9 cellular contexts compared by ENCODE assay signal in the genomic region with DNA sequence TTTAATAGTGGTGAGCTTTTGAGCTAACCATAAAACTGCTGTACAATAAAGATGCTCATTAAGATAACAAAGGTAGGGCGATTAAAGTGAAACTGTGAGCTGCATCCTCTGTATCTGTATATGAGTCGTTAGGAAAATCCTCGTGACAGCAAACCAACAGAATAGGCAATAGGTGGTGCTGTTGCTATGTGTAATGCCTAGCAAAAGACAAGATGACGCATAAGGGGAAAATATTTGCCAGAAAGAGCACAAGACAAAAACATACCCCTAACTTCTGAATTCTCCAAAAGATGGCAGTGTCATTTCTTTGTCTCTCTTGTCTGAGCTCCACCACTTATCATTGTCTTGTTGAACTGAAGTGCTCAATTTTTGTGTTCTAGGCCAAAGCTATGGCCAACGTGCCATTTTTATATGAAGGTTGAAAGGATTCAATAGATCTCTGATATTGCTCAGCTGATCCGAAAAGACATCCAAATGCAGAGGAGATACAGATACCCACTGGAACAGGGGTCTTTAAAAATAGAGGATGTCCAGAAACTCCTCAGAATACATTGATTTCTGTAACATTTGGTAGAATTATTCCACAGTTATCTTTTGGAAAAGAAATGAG. TPM values are rescaled to one million over a fixed set of nuclear protein-coding genes. Genes with fewer than 3 reads are reported as not detected.
DNase-seq lines count a peak whose midpoint lies in the region; ATAC-seq lines count a peak whose summit lies in the region.
"Had no signal": no experiment of that assay in that cellular context is flagged by ENCODE, and none has a peak within 500 bp of the region (broad histone marks: within the 10 kb centered on the region; RNA-seq: fewer than 3 reads in every experiment).

No MANE protein-coding gene starts in this region.

- H3K79me1 ChIP-seq in neuronal stem cell (ENCODE audit: low read depth, low read length), result no peaks in the 10 kb centered on the region

- no peak overlapping the region for H4K91ac ChIP-seq in neuronal stem cell (ENCODE audit: low read depth, low read length, poor library complexity)

- peak; percentile 95 for ATAC-seq in activated CD4-positive, alpha-beta T cell treated with anti-CD3 and anti-CD28 coated beads for 36 hours
- ATAC-seq in GM21367 (IDR thresholded peaks at IDR 0.05; ENCODE audit: unreplicated experiment), result peak; percentile 97
- ATAC-seq in HG03521 (IDR thresholded peaks at IDR 0.05; ENCODE audit: unreplicated experiment), result peak; percentile 87

- no peak overlapping the region for H3K27ac ChIP-seq in neuronal stem cell (replicated peaks; ENCODE audit: low read length)
- H3K27ac ChIP-seq: neutrophil had no signal

- POLR2A ChIA-PET in activated CD4-positive, alpha-beta T cell treated with anti-CD3 and anti-CD28 coated beads for 36 hours (lab: Charles Lee), result no interaction called here

- H3K36me3 ChIP-seq in neuronal stem cell (replicated peaks in 1 of 2; ENCODE audit: control insufficient read depth in 2 of 2, insufficient read depth in 2 of 2, low read length in 2 of 2), result no peaks in the 10 kb centered on the region
- H3K36me3 ChIP-seq: neutrophil had no signal

- intact Hi-C loops in activated CD4-positive, alpha-beta T cell treated with anti-CD3 and anti-CD28 coated beads for 36 hours (cut with DNase I, micrococcal nuclease), result loop anchor here (1.0 to 10.0 kb wide), 12 partner anchors 112 to 1566 kb away; a partner anchor contains a TSS

- no peaks in the 10 kb centered on the region for H3K9me3 Mint-ChIP-seq in activated CD4-positive, alpha-beta T cell treated with anti-CD3 and anti-CD28 coated beads for 36 hours (ENCODE audit: low read depth)

- no CpG with 5 or more reads among the region's 6 CpGs for WGBS in neuronal stem cell (ENCODE audit: extremely low coverage in 2 of 2, insufficient read length in 2 of 2, insufficient replicate concordance in 1 of 2), 2 donors

- H2AK5ac ChIP-seq in neuronal stem cell (ENCODE audit: low read depth, low read length), result no peak overlapping the region

- DNase-seq in activated CD4-positive, alpha-beta T cell treated with anti-CD3 and anti-CD28 coated beads for 36 hours, result peak; percentile 38
- DNase-seq in activated CD4-positive, alpha-beta T cell treated with anti-CD3 and anti-CD28 coated beads for 1 hour, result no peak
- DNase-seq in NCI-H446 treated with DMSO at 0.1 percent for 48 hours (lab: John Stamatoyannopoulos, UW) (peak; percentile 97), fibroblast of peridontal ligament (ENCODE audit: extremely low read depth) (peak; percentile 98), neuronal stem cell (ENCODE audit: low spot score) (peak; percentile 47)
- DNase-seq in activated CD4-positive, alpha-beta T cell treated with anti-CD3 and anti-CD28 coated beads for 48 hours, result peak; percentile 29

- no peak overlapping the region for H4K8ac ChIP-seq in neuronal stem cell (ENCODE audit: low read depth, low read length)

- H3K18ac ChIP-seq in neuronal stem cell (ENCODE audit: low read length), result no peak overlapping the region

- H2BK5ac ChIP-seq in neuronal stem cell (ENCODE audit: low read length), result no peak overlapping the region

- no peaks in the 10 kb centered on the region for H3K36me3 Mint-ChIP-seq in activated CD4-positive, alpha-beta T cell treated with anti-CD3 and anti-CD28 coated beads for 36 hours (ENCODE audit: low read depth)

- no peak overlapping the region for H3K14ac ChIP-seq in neuronal stem cell (ENCODE audit: low read length)

- H3K23ac ChIP-seq in neuronal stem cell (ENCODE audit: low read depth, low read length, poor library complexity), result no peak overlapping the region

- peaks cover 0 to 3% (median 0%) of the 10 kb centered on the region in 3 experiments for H3K27me3 ChIP-seq in neuronal stem cell (ENCODE audit: control insufficient read depth in 3 of 3, insufficient read depth in 3 of 3, low read depth in 1 of 3, low read length in 3 of 3)

- no peak overlapping the region for H2BK12ac ChIP-seq in neuronal stem cell (ENCODE audit: low read length)

- peaks cover 2% of the 10 kb centered on the region for H3K4me1 Mint-ChIP-seq in activated CD4-positive, alpha-beta T cell treated with anti-CD3 and anti-CD28 coated beads for 36 hours

- no peak overlapping the region for H3K27ac Mint-ChIP-seq in activated CD4-positive, alpha-beta T cell treated with anti-CD3 and anti-CD28 coated beads for 36 hours

- H3K27me3 Mint-ChIP-seq in activated CD4-positive, alpha-beta T cell treated with anti-CD3 and anti-CD28 coated beads for 36 hours, result peaks cover 1% of the 10 kb centered on the region

- CTCF ChIA-PET in activated CD4-positive, alpha-beta T cell treated with anti-CD3 and anti-CD28 coated beads for 36 hours (lab: Charles Lee), result interaction anchor here (0.7 to 5.8 kb wide), 27 partner anchors 10 to 1289 kb away, joined by 3 to 84 read pairs (median 4); no protein-coding TSS in a partner anchor

- H2AFZ ChIP-seq in neuronal stem cell (ENCODE audit: low read length), result no peak overlapping the region

- H3K4me2 ChIP-seq in neuronal stem cell (ENCODE audit: insufficient read depth, low read length, poor library complexity, severe bottlenecking), result no peak overlapping the region

- H3K4me3 Mint-ChIP-seq in activated CD4-positive, alpha-beta T cell treated with anti-CD3 and anti-CD28 coated beads for 36 hours, result no peak overlapping the region

- H2BK120ac ChIP-seq in neuronal stem cell (ENCODE audit: low read depth, low read length), result no peak overlapping the region

- no peak overlapping the region for H2BK15ac ChIP-seq in neuronal stem cell (ENCODE audit: low read length)

- H3K9ac ChIP-seq in neuronal stem cell (ENCODE audit: low read depth, low read length, poor library complexity), result no peak overlapping the region

- H3K4me3 ChIP-seq in neuronal stem cell (ENCODE audit: low read length in 2 of 2), result no peak overlapping the region

- no peak overlapping the region for H3K4ac ChIP-seq in neuronal stem cell (ENCODE audit: low read length)

- no peaks in the 10 kb centered on the region for H3K9me3 ChIP-seq in neuronal stem cell (replicated peaks in 1 of 2; ENCODE audit: control insufficient read depth in 2 of 2, insufficient read depth in 1 of 2, low read depth in 1 of 2, low read length in 2 of 2)
- H3K9me3 ChIP-seq: neutrophil had no signal

- peaks cover 0 to 2% of the 10 kb centered on the region in 2 donors for H3K4me1 ChIP-seq in neuronal stem cell (ENCODE audit: control insufficient read depth in 2 of 2, insufficient read depth in 1 of 2, low read depth in 1 of 2, low read length in 2 of 2)

RNA-seq across cellular contexts. Expression of a gene that starts 56.3 kb away (rescaled TPM):
- 1 to 10 TPM; 2.5 to 2.8 TPM for total RNA-seq in activated CD4-positive, alpha-beta T cell treated with anti-CD3 and anti-CD28 coated beads for 36 hours
- 3.8 TPM for polyA plus RNA-seq in neuronal stem cell (2013, experiment 1 of 2)
- 4.2 TPM for polyA plus RNA-seq in neuronal stem cell (2013, experiment 2 of 2)
